38 cellular contexts compared by ENCODE assay signal in the genomic region with DNA sequence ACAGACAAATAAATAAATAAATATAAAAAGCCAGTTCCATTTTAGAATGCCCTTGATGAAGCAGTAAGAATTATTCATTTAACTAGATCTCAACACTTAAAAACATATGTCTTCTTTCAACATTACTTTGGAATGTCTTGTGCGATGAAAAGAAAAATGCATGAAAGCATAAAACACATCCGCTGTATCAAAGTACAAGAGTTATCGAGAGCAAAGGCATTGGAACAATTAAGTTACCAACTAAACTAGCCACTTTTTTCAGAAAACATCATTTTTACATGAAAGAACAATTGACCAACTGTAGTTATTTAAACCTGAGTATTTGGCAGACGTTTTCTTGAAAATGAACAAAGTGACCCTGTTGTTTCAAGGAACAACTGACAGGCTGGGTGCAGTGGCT. TPM values are rescaled to one million over a fixed set of nuclear protein-coding genes. Genes with fewer than 3 reads are reported as not detected.
"Had no signal": no experiment of that assay in that cellular context is flagged by ENCODE, and none has a peak within 500 bp of the region (broad histone marks: within the 10 kb centered on the region; RNA-seq: fewer than 3 reads in every experiment).

No MANE protein-coding gene starts in this region.

- H3K27me3 ChIP-seq: MG63 had no signal

- DNase-seq: Karpas-422, Kasumi-1, MG63, MM.1S, MV-4-11, NCI-H1048, NCI-H1092, NCI-H1092 treated with DMSO at 0.1 percent for 48 hours, NCI-H1105, NCI-H1105 treated with DMSO at 0.1 percent for 48 hours, NCI-H1417, NCI-H1417 treated with DMSO at 0.1 percent for 48 hours, NCI-H1436, NCI-H1436 treated with DMSO at 0.1 percent for 48 hours, NCI-H146, NCI-H1694, NCI-H1694 treated with DMSO at 0.1 percent for 48 hours, NCI-H187, NCI-H187 treated with DMSO at 0.1 percent for 48 hours, NCI-H1930, NCI-H2029, NCI-H2029 treated with DMSO at 0.1 percent for 48 hours, NCI-H2081, NCI-H2081 treated with DMSO at 0.1 percent for 48 hours, NCI-H2107, NCI-H2171, NCI-H2171 treated with DMSO at 0.1 percent for 48 hours, NCI-H2227 treated with DMSO at 0.1 percent for 48 hours, NCI-H226, NCI-H345, NCI-H446, NCI-H446 treated with DMSO at 0.1 percent for 48 hours, NCI-H510A, NCI-H510A treated with DMSO at 0.1 percent for 48 hours, NCI-H524 had no signal

- H3K36me3 ChIP-seq: MG63 had no signal

- H3K4me3 ChIP-seq: MG63 had no signal

RNA-seq across cellular contexts. Expression of a gene that starts 27.5 kb away (rescaled TPM):
- total RNA-seq: M059J, MCF 10A, NCI-H460 had no signal
